27 cellular contexts compared by ENCODE assay signal in genomic region chr17:79538291-79538690, GRCh38.
"Had no signal": no experiment of that assay in that cellular context is flagged by ENCODE, and none has a peak within 500 bp of the region (broad histone marks: within the 10 kb centered on the region; RNA-seq: fewer than 3 reads in every experiment).

No MANE protein-coding gene starts in this region.

- H2AFZ ChIP-seq: parathyroid adenoma had no signal

- FAIRE-seq: islet of Langerhans, urothelium cell line had no signal

- H3K27me3 ChIP-seq: right atrium auricular region, right lobe of liver, testis, thyroid gland, upper lobe of left lung had no signal

- H3K9me3 ChIP-seq: left ventricle myocardium inferior, right atrium auricular region, right lobe of liver, stomach, testis, thyroid gland, transverse colon, upper lobe of left lung had no signal

- H3K36me3 ChIP-seq: left ventricle myocardium inferior, right atrium auricular region, right lobe of liver, stomach, thyroid gland, transverse colon, upper lobe of left lung had no signal

- H3K27ac ChIP-seq: left ventricle myocardium inferior, parathyroid adenoma, right atrium auricular region, right lobe of liver, stomach, testis, thyroid gland, transverse colon, upper lobe of left lung had no signal

- ATAC-seq: natural killer cell; right lobe of liver; stimulated activated naive B cell treated with anti-CD40 and anti-IgM and Interleukin-4, amounts not matched to agents 10 μg/mL and 1 μg/mL and 100 μg/mL, for 72 hours; stimulated activated naive CD8-positive, alpha-beta T cell treated with anti-CD3 and anti-CD28 coated beads, Interleukin-15, Interleukin-2, amounts not matched to agents 100 U/mL and 50 U/mL, for 24 hours had no signal

- H3K4me1 Mint-ChIP-seq: naive B cell; stimulated activated naive B cell treated with anti-CD40 and anti-IgM and Interleukin-4, amounts not matched to agents 10 μg/mL and 1 μg/mL and 100 μg/mL, for 72 hours had no signal

- H3K4me2 ChIP-seq: smooth muscle cell had no signal

- H3K9ac ChIP-seq: parathyroid adenoma had no signal

- H3K27ac Mint-ChIP-seq: mesothelial cell of epicardium; naive B cell; natural killer cell; nephron progenitor cell; progenitor cell of endocrine pancreas; stimulated activated naive B cell treated with anti-CD40 and anti-IgM and Interleukin-4, amounts not matched to agents 10 μg/mL and 1 μg/mL and 100 μg/mL, for 72 hours had no signal

- H3K4me3 ChIP-seq: left ventricle myocardium inferior, lung, right atrium auricular region, right lobe of liver, smooth muscle cell, stomach, testis, thyroid gland, transverse colon, upper lobe of left lung had no signal

- H3K4me3 Mint-ChIP-seq: mesothelial cell of epicardium; naive B cell; natural killer cell; nephron progenitor cell; stimulated activated naive B cell treated with anti-CD40 and anti-IgM and Interleukin-4, amounts not matched to agents 10 μg/mL and 1 μg/mL and 100 μg/mL, for 72 hours had no signal

- DNase-seq: hippocampal formation; left ventricle myocardium inferior; mesendoderm; naive B cell; natural killer cell; nephron progenitor cell; nucleus accumbens; stimulated activated CD4-positive, alpha-beta T cell treated with anti-CD3 and anti-CD28 coated beads, Interleukin-12 subunit alpha, Interleukin-12 subunit beta, amount 100 ng/mL, for 4 hours; stimulated activated CD4-positive, alpha-beta T cell treated with anti-CD3 and anti-CD28 coated beads, Interleukin-15, amount 100 ng/mL, for 24 hours; stimulated activated CD4-positive, alpha-beta T cell treated with anti-CD3 and anti-CD28 coated beads, Interleukin-2, amount 100 ng/mL, for 24 hours; stimulated activated CD4-positive, alpha-beta T cell treated with anti-CD3 and anti-CD28 coated beads, Interleukin-4, amount 100 ng/mL, for 1 hour; stimulated activated naive B cell treated with anti-CD40 and anti-IgM and Interleukin-4, amounts not matched to agents 10 μg/mL and 1 μg/mL and 100 μg/mL, for 72 hours; stimulated activated naive CD8-positive, alpha-beta T cell treated with anti-CD3 and anti-CD28 coated beads, Interleukin-15, Interleukin-2, amounts not matched to agents 100 U/mL and 50 U/mL, for 24 hours; stomach; testis; thyroid gland; transverse colon had no signal

- H3K36me3 Mint-ChIP-seq: mesothelial cell of epicardium; naive B cell; natural killer cell; stimulated activated naive B cell treated with anti-CD40 and anti-IgM and Interleukin-4, amounts not matched to agents 10 μg/mL and 1 μg/mL and 100 μg/mL, for 72 hours had no signal

- H3K9me3 Mint-ChIP-seq: mesothelial cell of epicardium; naive B cell; natural killer cell; nephron progenitor cell; stimulated activated naive B cell treated with anti-CD40 and anti-IgM and Interleukin-4, amounts not matched to agents 10 μg/mL and 1 μg/mL and 100 μg/mL, for 72 hours had no signal

- H3K4me1 ChIP-seq: left ventricle myocardium inferior, parathyroid adenoma, right atrium auricular region, right lobe of liver, stomach, testis, thyroid gland, transverse colon, upper lobe of left lung had no signal
